ENCODE assay signal across 19 cellular contexts in genomic region chr4:56750231-56750630, GRCh38.
DNase-seq lines count a peak whose midpoint lies in the region; ATAC-seq and TF ChIP-seq lines count a peak whose summit lies in the region.
"Had no signal": no experiment of that assay in that cellular context is flagged by ENCODE, and none has a peak within 500 bp of the region (broad histone marks: within the 10 kb centered on the region; RNA-seq: fewer than 3 reads in every experiment).

No MANE protein-coding gene starts in this region.

- H3K4me2 ChIP-seq in Loucy (ENCODE audit: low read depth, low read length, poor library complexity, severe bottlenecking) (peak overlapping the region; percentile 45), GM23248 (ENCODE audit: unreplicated experiment) (no peak overlapping the region)
- H3K4me2 ChIP-seq: A549 had no signal

- peak overlapping the region in 3 of 5 donors; percentile 4 to 48 (median 41) for H3K4me3 Mint-ChIP-seq in immature natural killer cell
- H3K4me3 Mint-ChIP-seq: CD4-positive, alpha-beta memory T cell; HFFc6 had no signal

- H3K4me1 Mint-ChIP-seq in immature natural killer cell, result peaks cover 17 to 18% of the 10 kb centered on the region in 2 donors

- peak overlapping the region in 5 of 6 donors; percentile 9 to 78 (median 25) for H3K27ac Mint-ChIP-seq in immature natural killer cell
- H3K27ac Mint-ChIP-seq: HFFc6 had no signal

- H3K9me3 ChIP-seq in Loucy (ENCODE audit: insufficient read depth, low read depth, low read length) (no peaks in the 10 kb centered on the region), GM23248 (ENCODE audit: low read depth) (no peaks in the 10 kb centered on the region)
- H3K9me3 ChIP-seq: A549, HAP-1 had no signal

- no peaks in the 10 kb centered on the region for H3F3A ChIP-seq in Loucy (ENCODE audit: low read depth)
- H3F3A ChIP-seq in GM23248 (ENCODE audit: insufficient read depth), result no peaks in the 10 kb centered on the region

- H3K4me3 ChIP-seq in GM12865 (ENCODE audit: low read depth, low read length) (no peak overlapping the region), Loucy (ENCODE audit: low read length, poor library complexity, severe bottlenecking) (no peak overlapping the region), GM23248 (no peak overlapping the region)
- H3K4me3 ChIP-seq: A549, HAP-1 had no signal

- no peaks in the 10 kb centered on the region for H3K36me3 ChIP-seq in Loucy (ENCODE audit: insufficient read depth, low read length)
- no peaks in the 10 kb centered on the region for H3K36me3 ChIP-seq in GM23248 (ENCODE audit: low read depth)
- H3K36me3 ChIP-seq: HAP-1 had no signal

- H2AFZ ChIP-seq in Loucy (ENCODE audit: low read length) (peak overlapping the region; percentile 99), GM23248 (no peak overlapping the region)

- TF ChIP-seq CTCF in GM12865 (IDR thresholded peaks at IDR 0.05; ENCODE audit: insufficient read depth, low read depth, low read length, missing control alignments) (no peak), Loucy (conservative IDR thresholded peaks at IDR 0.05; ENCODE audit: low read length) (no peak)

- peaks cover 0 to 5% (median 2%) of the 10 kb centered on the region in 6 donors for H3K9me3 Mint-ChIP-seq in immature natural killer cell
- H3K9me3 Mint-ChIP-seq: HFFc6 had no signal

- in situ Hi-C loops in GM23248 (cut with MboI), result no loop called here

- no peaks in the 10 kb centered on the region for H3K9me2 ChIP-seq in Loucy (replicated peaks; ENCODE audit: low read depth, low read length)
- no peaks in the 10 kb centered on the region for H3K9me2 ChIP-seq in GM23248 (ENCODE audit: insufficient read depth)

- H3K27ac ChIP-seq in GM23248, result no peak overlapping the region
- H3K27ac ChIP-seq: A549 had no signal

- H3K36me3 Mint-ChIP-seq in immature natural killer cell, result peaks cover 3 to 7% (median 3%) of the 10 kb centered on the region in 3 donors
- H3K36me3 Mint-ChIP-seq: CD4-positive, alpha-beta memory T cell had no signal

- H3K4me1 ChIP-seq in Loucy (ENCODE audit: insufficient read depth, low read length, poor library complexity, severe bottlenecking), result peaks cover 24% of the 10 kb centered on the region
- no peaks in the 10 kb centered on the region for H3K4me1 ChIP-seq in GM23248 (ENCODE audit: insufficient read depth)
- H3K4me1 ChIP-seq: A549, HAP-1 had no signal

- DNase-seq in GM12865 (ENCODE audit: low read depth) (peak; percentile 39), immature natural killer cell (no peak), GM23248 (no peak)
- DNase-seq: 8988T; ACHN; C1 segment of cervical spinal cord; Calu3; CD4-positive, alpha-beta memory T cell; COR-L47; DMS53; DMS79 treated with DMSO at 0.1 percent for 48 hours; GF-D8; GOT3; HFFc6 had no signal

- H3K79me2 ChIP-seq in Loucy (ENCODE audit: insufficient read depth, low read length), result no peaks in the 10 kb centered on the region
- H3K79me2 ChIP-seq in GM23248 (ENCODE audit: insufficient read depth), result no peaks in the 10 kb centered on the region

- peaks cover 0 to 3% (median 0%) of the 10 kb centered on the region in 3 donors for H3K27me3 Mint-ChIP-seq in immature natural killer cell (ENCODE audit: low read depth in 3 of 3)
- H3K27me3 Mint-ChIP-seq: CD4-positive, alpha-beta memory T cell had no signal

- H3K9ac ChIP-seq in Loucy (ENCODE audit: low read depth, low read length, poor library complexity, severe bottlenecking) (peak overlapping the region; percentile 57), GM23248 (no peak overlapping the region)

- H3K27me3 ChIP-seq in Loucy (ENCODE audit: insufficient read depth, low read length, poor library complexity, severe bottlenecking), result no peaks in the 10 kb centered on the region
- no peaks in the 10 kb centered on the region for H3K27me3 ChIP-seq in GM23248 (replicated peaks; ENCODE audit: insufficient read depth)

- H4K20me1 ChIP-seq in Loucy (ENCODE audit: insufficient read depth, low read length, poor library complexity, severe bottlenecking) (no peaks in the 10 kb centered on the region), GM23248 (ENCODE audit: insufficient read depth) (no peaks in the 10 kb centered on the region)

- no peak for ATAC-seq in GM18861 (IDR thresholded peaks at IDR 0.05; ENCODE audit: unreplicated experiment)
- ATAC-seq in activated CD4-positive, CD25-positive, alpha-beta regulatory T cell treated with anti-CD3 and anti-CD28 coated beads, Interleukin-2, amount 50 U/mL, for 24 hours, result no peak
- ATAC-seq: A549 had no signal
